Comparison of ENCODE assay signal across 17 cellular contexts in the genomic region with DNA sequence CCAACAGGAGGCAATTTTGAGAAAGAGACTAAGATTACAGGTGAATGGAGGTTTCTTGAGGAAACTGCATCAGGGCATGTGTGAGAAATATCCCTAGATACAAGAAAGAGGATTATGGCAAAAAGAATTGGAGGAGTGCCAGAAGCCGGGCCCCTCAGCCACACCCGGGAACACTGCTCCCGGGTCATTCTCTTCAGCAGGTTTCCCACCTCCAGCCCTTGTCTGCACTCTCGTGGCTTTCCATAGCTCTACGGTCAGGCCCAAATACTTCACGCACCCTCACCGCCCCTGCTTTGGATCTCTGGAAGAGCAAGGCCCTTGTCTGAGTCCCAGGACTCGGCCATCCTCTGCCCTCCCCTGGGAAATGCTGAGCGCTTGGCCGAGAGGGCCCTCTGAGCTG. TPM values are rescaled to one million over a fixed set of nuclear protein-coding genes. Genes with fewer than 3 reads are reported as not detected.
DNase-seq lines count a peak whose midpoint lies in the region; ATAC-seq, FAIRE-seq and TF ChIP-seq lines count a peak whose summit lies in the region.
"Had no signal": no experiment of that assay in that cellular context is flagged by ENCODE, and none has a peak within 500 bp of the region (broad histone marks: within the 10 kb centered on the region; RNA-seq: fewer than 3 reads in every experiment).

No MANE protein-coding gene starts in this region.

- H3K4ac ChIP-seq in neuronal stem cell (ENCODE audit: low read length): no peak overlapping the region

- H3K27me3 Mint-ChIP-seq in CD14-positive monocyte (ENCODE audit: low read depth in 3 of 3): peaks cover 0 to 3% (median 0%) of the 10 kb centered on the region in 3 donors
- no peaks in the 10 kb centered on the region for H3K27me3 Mint-ChIP-seq in endodermal cell (ENCODE audit: insufficient read depth)
- H3K27me3 Mint-ChIP-seq: activated naive CD8-positive, alpha-beta T cell treated with anti-CD3 and anti-CD28 coated beads for 36 hours had no signal

- POLR2A ChIA-PET in HEK293 (lab: Yijun Ruan, JAX): interaction anchor here (0.9 to 1.5 kb wide), 2 partner anchors 39 to 40 kb away, joined by 3 to 9 read pairs; a partner anchor contains a TSS

- H3K27me3 ChIP-seq in endodermal cell (ENCODE audit: control insufficient read depth, insufficient read depth, low read length, poor library complexity, severe bottlenecking) (no peaks in the 10 kb centered on the region), neuronal stem cell (ENCODE audit: control insufficient read depth in 3 of 3, insufficient read depth in 3 of 3, low read depth in 1 of 3, low read length in 3 of 3) (no peaks in the 10 kb centered on the region)
- H3K27me3 ChIP-seq: pancreas had no signal

- no peak overlapping the region for H2BK120ac ChIP-seq in neuronal stem cell (ENCODE audit: low read depth, low read length)

- peaks cover 3% of the 10 kb centered on the region for H3K79me1 ChIP-seq in neuronal stem cell (ENCODE audit: low read depth, low read length)

- H2BK15ac ChIP-seq in neuronal stem cell (ENCODE audit: low read length): no peak overlapping the region

- no peak overlapping the region for H3K27ac ChIP-seq in HEK293 (ENCODE audit: extremely low read depth, low read depth, low read length)
- H3K27ac ChIP-seq in endodermal cell (ENCODE audit: low read depth, low read length): no peak overlapping the region
- H3K27ac ChIP-seq in neuronal stem cell (replicated peaks; ENCODE audit: low read length): no peak overlapping the region
- no peak overlapping the region for H3K27ac ChIP-seq in kidney (ENCODE audit: low read depth in 2 of 2, low read length in 2 of 2)
- H3K27ac ChIP-seq: pancreas had no signal

- no peak overlapping the region for H4K91ac ChIP-seq in neuronal stem cell (ENCODE audit: low read depth, low read length, poor library complexity)

- TF ChIP-seq CTCF in CD14-positive monocyte (IDR thresholded peaks at IDR 0.05) (no peak), HEK293 (tag by site-specific recombination; IDR thresholded peaks at IDR 0.05) (no peak), endodermal cell (conservative IDR thresholded peaks at IDR 0.05) (no peak), kidney (IDR thresholded peaks at IDR 0.05; ENCODE audit: borderline replicate concordance, extremely low read depth, insufficient read depth) (no peak), mucosa of descending colon (IDR thresholded peaks at IDR 0.05) (no peak)

- H3K9me3 ChIP-seq in HEK293 (ENCODE audit: control insufficient read depth, insufficient read depth, low read depth, low read length): no peaks in the 10 kb centered on the region
- no peaks in the 10 kb centered on the region for H3K9me3 ChIP-seq in endodermal cell (ENCODE audit: control insufficient read depth, low read length)
- H3K9me3 ChIP-seq in neuronal stem cell (replicated peaks in 1 of 2; ENCODE audit: control insufficient read depth in 2 of 2, insufficient read depth in 1 of 2, low read depth in 1 of 2, low read length in 2 of 2): no peaks in the 10 kb centered on the region
- no peaks in the 10 kb centered on the region for H3K9me3 ChIP-seq in kidney (ENCODE audit: control insufficient read depth in 1 of 2, low read length in 2 of 2)
- no peaks in the 10 kb centered on the region for H3K9me3 ChIP-seq in mucosa of descending colon
- H3K9me3 ChIP-seq: pancreas had no signal

- FAIRE-seq in kidney (lab: Jason Lieb, UNC): no peak
- FAIRE-seq: pancreas had no signal

- CTCF ChIA-PET in HEK293 (lab: Yijun Ruan, JAX): interaction anchor here (0.6 to 1.1 kb wide), 2 partner anchors 12 to 28 kb away, joined by 3 to 4 read pairs; no protein-coding TSS in a partner anchor

- 86 to 90% methylated on average over 7 to 10 of the region's 10 CpGs for WGBS in endodermal cell (ENCODE audit: insufficient coverage in 1 of 2, insufficient read length in 1 of 2), 2 experiments
- WGBS in neuronal stem cell (ENCODE audit: extremely low coverage in 2 of 2, insufficient read length in 2 of 2, insufficient replicate concordance in 1 of 2), 2 donors: no CpG with 5 or more reads among the region's 10 CpGs

- peak overlapping the region; percentile 11 for H3K18ac ChIP-seq in neuronal stem cell (ENCODE audit: low read length)

- no peak overlapping the region for H3K4me2 ChIP-seq in neuronal stem cell (ENCODE audit: insufficient read depth, low read length, poor library complexity, severe bottlenecking)

- H3K23ac ChIP-seq in neuronal stem cell (ENCODE audit: low read depth, low read length, poor library complexity): no peak overlapping the region

- H3K27ac Mint-ChIP-seq in CD14-positive monocyte (peak overlapping the region in 6 of 7 donors; percentile 77 to 93 (median 87)), endodermal cell (peak overlapping the region; percentile 84)
- H3K27ac Mint-ChIP-seq: activated naive CD8-positive, alpha-beta T cell treated with anti-CD3 and anti-CD28 coated beads for 36 hours had no signal

- no peak for ATAC-seq in mucosa of descending colon
- ATAC-seq: stimulated activated naive CD8-positive, alpha-beta T cell treated with anti-CD3 and anti-CD28 coated beads, Interleukin-15, Interleukin-2, amounts not matched to agents 100 U/mL and 50 U/mL, for 24 hours had no signal

- H3K4me3 ChIP-seq in HEK293 (ENCODE audit: low read depth, low read length) (no peak overlapping the region), endodermal cell (ENCODE audit: low read length) (no peak overlapping the region), neuronal stem cell (ENCODE audit: low read length in 2 of 2) (no peak overlapping the region), kidney (ENCODE audit: low read length in 2 of 2) (no peak overlapping the region), mucosa of descending colon (no peak overlapping the region)
- H3K4me3 ChIP-seq: pancreas had no signal

- intact Hi-C loops in CD14-positive monocyte (cut with micrococcal nuclease) (no loop called here), kidney (cut with DNase I) (no loop called here), mucosa of descending colon (cut with DNase I, micrococcal nuclease) (no loop called here)

- H2BK12ac ChIP-seq in neuronal stem cell (ENCODE audit: low read length): no peak overlapping the region

- H3K36me3 Mint-ChIP-seq in CD14-positive monocyte (peaks cover 55 to 56% of the 10 kb centered on the region in 2 donors), endodermal cell (ENCODE audit: low read depth) (peaks cover 10% of the 10 kb centered on the region)

- H3K9me3 Mint-ChIP-seq in CD14-positive monocyte: peaks cover 0 to 2% (median 0%) of the 10 kb centered on the region in 7 donors
- no peaks in the 10 kb centered on the region for H3K9me3 Mint-ChIP-seq in endodermal cell

- DNase-seq in CD14-positive monocyte (ENCODE audit: low spot score): no peak
- no peak for DNase-seq in endodermal cell
- DNase-seq in neuronal stem cell (ENCODE audit: low spot score): no peak
- DNase-seq in NCI-H1930 (lab: John Stamatoyannopoulos, UW): no peak
- no peak for DNase-seq in stimulated activated CD8-positive, alpha-beta memory T cell treated with anti-CD3 and anti-CD28 coated beads, Interleukin-4, amount 100 ng/mL, for 48 hours
- no peak for DNase-seq in kidney
- no peak for DNase-seq in mucosa of descending colon
- DNase-seq: activated naive CD8-positive, alpha-beta T cell treated with anti-CD3 and anti-CD28 coated beads for 36 hours; caudate nucleus; foreskin melanocyte; KBM-7; midbrain; NCI-H1092 treated with DMSO at 0.1 percent for 48 hours; SHP77 treated with DMSO at 0.1 percent for 48 hours; stimulated activated naive CD8-positive, alpha-beta T cell treated with anti-CD3 and anti-CD28 coated beads, Interleukin-15, Interleukin-2, amounts not matched to agents 100 U/mL and 50 U/mL, for 24 hours had no signal

- peaks cover 37% of the 10 kb centered on the region for H3K4me1 ChIP-seq in HEK293 (ENCODE audit: control insufficient read depth, insufficient read depth, low read length)
- H3K4me1 ChIP-seq in endodermal cell (ENCODE audit: control insufficient read depth, insufficient read depth, low read length): peaks cover 9% of the 10 kb centered on the region
- peaks cover 0 to 23% of the 10 kb centered on the region in 2 donors for H3K4me1 ChIP-seq in neuronal stem cell (ENCODE audit: control insufficient read depth in 2 of 2, insufficient read depth in 1 of 2, low read depth in 1 of 2, low read length in 2 of 2)
- H3K4me1 ChIP-seq in kidney (ENCODE audit: control insufficient read depth in 1 of 2, insufficient read depth in 1 of 2, low read depth in 1 of 2, low read length in 2 of 2): peaks cover 13 to 23% of the 10 kb centered on the region in 2 donors
- peaks cover 64% of the 10 kb centered on the region for H3K4me1 ChIP-seq in mucosa of descending colon (ENCODE audit: low read depth)

- H3K4me1 Mint-ChIP-seq in CD14-positive monocyte: peaks cover 80% of the 10 kb centered on the region
- peaks cover 44% of the 10 kb centered on the region for H3K4me1 Mint-ChIP-seq in endodermal cell

- H3K36me3 ChIP-seq in HEK293 (ENCODE audit: control insufficient read depth in 2 of 2, insufficient read depth in 1 of 2, low read length in 2 of 2): no peaks in the 10 kb centered on the region
- peaks cover 10% of the 10 kb centered on the region for H3K36me3 ChIP-seq in endodermal cell (ENCODE audit: control insufficient read depth, insufficient read depth, low read length)
- H3K36me3 ChIP-seq in neuronal stem cell (replicated peaks in 1 of 2; ENCODE audit: control insufficient read depth in 2 of 2, insufficient read depth in 2 of 2, low read length in 2 of 2): no peaks in the 10 kb centered on the region
- H3K36me3 ChIP-seq in kidney (ENCODE audit: control insufficient read depth in 1 of 2, insufficient read depth in 2 of 2, low read length in 2 of 2): no peaks in the 10 kb centered on the region
- no peaks in the 10 kb centered on the region for H3K36me3 ChIP-seq in mucosa of descending colon (ENCODE audit: low read depth)
- H3K36me3 ChIP-seq: pancreas had no signal

- H4K8ac ChIP-seq in neuronal stem cell (ENCODE audit: low read depth, low read length): no peak overlapping the region

- H3K9ac ChIP-seq in endodermal cell (ENCODE audit: extremely low read depth, low read length, poor library complexity, severe bottlenecking) (no peak overlapping the region), neuronal stem cell (ENCODE audit: low read depth, low read length, poor library complexity) (no peak overlapping the region), kidney (ENCODE audit: low read length in 2 of 2) (no peak overlapping the region)

- H2AK5ac ChIP-seq in neuronal stem cell (ENCODE audit: low read depth, low read length): no peak overlapping the region

- peak overlapping the region in 1 of 2 donors; percentile 34 for H3K4me3 Mint-ChIP-seq in CD14-positive monocyte
- H3K4me3 Mint-ChIP-seq in endodermal cell: no peak overlapping the region
- H3K4me3 Mint-ChIP-seq: activated naive CD8-positive, alpha-beta T cell treated with anti-CD3 and anti-CD28 coated beads for 36 hours had no signal

- no peak overlapping the region for H2AFZ ChIP-seq in neuronal stem cell (ENCODE audit: low read length)

- H2BK5ac ChIP-seq in neuronal stem cell (ENCODE audit: low read length): no peak overlapping the region

- H3K14ac ChIP-seq in neuronal stem cell (ENCODE audit: low read length): no peak overlapping the region

RNA-seq across cellular contexts. Expression of a gene that starts 38.7 kb away (rescaled TPM):
- polyA plus RNA-seq in CD14-positive monocyte: not detected
- 1 to 10 TPM; 2.0 to 2.8 TPM for total RNA-seq in endodermal cell
- polyA plus RNA-seq in endodermal cell (2013, experiment 1 of 2): 0.25 TPM
- polyA plus RNA-seq in endodermal cell (2013, experiment 2 of 2): 0.29 TPM
- polyA plus RNA-seq in neuronal stem cell (2013, experiment 1 of 2): 0.08 TPM
- polyA plus RNA-seq in neuronal stem cell (2013, experiment 2 of 2): 0.14 TPM
- total RNA-seq in kidney: 1.2 TPM
- 2.6 TPM for polyA plus RNA-seq in kidney (ENCODE audit: insufficient read depth, low read depth, low replicate concordance)
- 1 to 10 TPM in 1 of 3 donors, under 1 TPM in 2; 0.36 to 2.2 (median 0.87) TPM for total RNA-seq in mucosa of descending colon

RNA-seq across cellular contexts. Expression of a gene that starts 39.8 kb away (rescaled TPM):
- polyA plus RNA-seq in CD14-positive monocyte (10 to 100 TPM; 14.2 to 16.0 TPM), kidney (ENCODE audit: insufficient read depth, low read depth, low replicate concordance) (15.7 TPM)
- total RNA-seq in endodermal cell (10 to 100 TPM; 16.9 to 17.3 TPM), kidney (38.5 TPM), mucosa of descending colon (10 to 100 TPM; 26.4 to 39.0 (median 35.0) TPM)
- 6.8 TPM for polyA plus RNA-seq in endodermal cell (2013, experiment 1 of 2)
- polyA plus RNA-seq in endodermal cell (2013, experiment 2 of 2): 7.0 TPM
- polyA plus RNA-seq in neuronal stem cell (2013, experiment 1 of 2): 7.9 TPM
- 8.1 TPM for polyA plus RNA-seq in neuronal stem cell (2013, experiment 2 of 2)
